16 cellular contexts compared by ENCODE assay signal in genomic region chr1:217253985-217254384, GRCh38.
DNase-seq lines count a peak whose midpoint lies in the region; ATAC-seq, FAIRE-seq and TF ChIP-seq lines count a peak whose summit lies in the region.
"Had no signal": no experiment of that assay in that cellular context is flagged by ENCODE, and none has a peak within 500 bp of the region (broad histone marks: within the 10 kb centered on the region; RNA-seq: fewer than 3 reads in every experiment).

No MANE protein-coding gene starts in this region.

- no peak for ATAC-seq in activated CD4-positive, CD25-positive, alpha-beta regulatory T cell treated with anti-CD3 and anti-CD28 coated beads, Interleukin-2, amount 50 U/mL, for 24 hours
- ATAC-seq: HCT116, HepG2 had no signal

- H3K4me3 ChIP-seq in WERI-Rb-1 (ENCODE audit: low read depth, low read length) (no peak overlapping the region), right atrium auricular region (no peak overlapping the region)
- H3K4me3 ChIP-seq: BLaER1 treated with 17β-estradiol and CSF1 and Interleukin-3, amounts not matched to agents 10 nM and 100 nM had no signal

- H3K9me3 ChIP-seq in WERI-Rb-1 (ENCODE audit: severe bottlenecking) (no peaks in the 10 kb centered on the region), right atrium auricular region (no peaks in the 10 kb centered on the region)
- H3K9me3 ChIP-seq: BLaER1 treated with 17β-estradiol and CSF1 and Interleukin-3, amounts not matched to agents 10 nM and 100 nM had no signal

- DNase-seq in D721Med (ENCODE audit: insufficient read length, low spot score) (no peak), WERI-Rb-1 (peak; percentile 11), iris pigment epithelial cell (ENCODE audit: low read depth) (peak; percentile 9), renal cortical epithelial cell (ENCODE audit: low read depth) (peak; percentile 79), right atrium auricular region (ENCODE audit: low spot score) (no peak), substantia nigra (lab: John Stamatoyannopoulos, UW) (no peak)
- DNase-seq: ACHN; Calu3; CD4-positive, CD25-positive, alpha-beta regulatory T cell; DMS153; GF-D8 had no signal

- H3K4me1 ChIP-seq in right atrium auricular region = no peaks in the 10 kb centered on the region
- H3K4me1 ChIP-seq: BLaER1 treated with 17β-estradiol and CSF1 and Interleukin-3, amounts not matched to agents 10 nM and 100 nM had no signal

- FAIRE-seq in D721Med (lab: Jason Lieb, UNC) = peak; percentile 58
- FAIRE-seq: HepG2, HTR-8/SVneo had no signal

- H3K27ac ChIP-seq in WERI-Rb-1 = no peak overlapping the region
- no peak overlapping the region for H3K27ac ChIP-seq in right atrium auricular region
- H3K27ac ChIP-seq in substantia nigra (ENCODE audit: low read depth, low read length, poor library complexity, severe bottlenecking) = no peak overlapping the region
- H3K27ac ChIP-seq: BLaER1 treated with 17β-estradiol and CSF1 and Interleukin-3, amounts not matched to agents 10 nM and 100 nM had no signal

- TF ChIP-seq CTCF in D721Med (IDR thresholded peaks at IDR 0.05; ENCODE audit: insufficient read depth, missing control alignments) (no peak), WERI-Rb-1 (IDR thresholded peaks at IDR 0.05; ENCODE audit: low read depth, low read length) (no peak), right atrium auricular region (IDR thresholded peaks at IDR 0.05) (no peak)

- H3K27me3 ChIP-seq in WERI-Rb-1 (ENCODE audit: insufficient read depth, low read depth, severe bottlenecking) (no peaks in the 10 kb centered on the region), right atrium auricular region (no peaks in the 10 kb centered on the region)
- H3K27me3 ChIP-seq: BLaER1 treated with 17β-estradiol and CSF1 and Interleukin-3, amounts not matched to agents 10 nM and 100 nM had no signal

- no peaks in the 10 kb centered on the region for H3K36me3 ChIP-seq in WERI-Rb-1
- H3K36me3 ChIP-seq in right atrium auricular region = no peaks in the 10 kb centered on the region
- H3K36me3 ChIP-seq: BLaER1 treated with 17β-estradiol and CSF1 and Interleukin-3, amounts not matched to agents 10 nM and 100 nM had no signal

Comparison
In these comparisons a context has a peak if more than half of its experiments do, and no peak if none do; other contexts are left out.
1. DNase-seq: peak in WERI-Rb-1 (single experiment), iris pigment epithelial cell (single experiment) and renal cortical epithelial cell (single experiment); none in D721Med (single experiment), right atrium auricular region (single experiment) and substantia nigra (0 of 49).